In the genomic region with DNA sequence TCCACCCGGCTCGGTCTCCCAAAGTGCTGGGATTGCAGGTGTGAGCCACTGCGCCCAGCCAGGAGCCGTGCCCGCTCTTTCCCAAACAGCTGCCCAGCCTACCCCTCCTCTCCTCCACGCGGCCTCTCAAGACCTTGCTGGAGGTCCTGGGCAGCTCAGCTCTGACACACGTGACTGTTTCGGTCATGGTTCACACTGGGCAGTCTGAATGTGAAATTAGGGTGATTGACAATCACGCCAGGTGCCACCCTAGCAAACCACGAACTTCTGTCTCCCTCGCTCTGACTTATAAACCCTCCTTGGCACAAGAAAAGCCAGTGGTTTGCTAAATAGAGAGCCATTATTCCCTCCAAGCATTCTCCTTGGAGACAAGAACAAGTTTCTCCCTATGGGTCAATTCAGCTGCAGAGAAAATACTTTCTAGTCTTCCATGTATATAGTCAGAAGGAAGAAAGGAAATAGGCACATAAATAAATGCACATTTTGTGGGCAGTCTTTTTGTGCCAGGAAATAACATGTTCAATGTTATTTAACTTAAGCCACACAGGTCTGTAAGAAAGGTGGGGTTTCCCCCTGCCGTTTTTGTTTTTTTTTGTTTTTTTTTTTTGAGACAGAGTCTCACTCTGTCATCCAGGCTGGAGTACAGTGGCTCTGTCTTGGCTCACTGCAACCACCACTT, we compare ENCODE assay signal across 1 cellular context.
TF ChIP-seq lines count a peak whose summit lies in the region.

No MANE protein-coding gene starts in this region.

TF ChIP-seq in IMR-90, 13 proteins besides CTCF, POLR2A, EP300 and RAD21 (continued from another document):
- TF ChIP-seq CHD1 (IDR thresholded peaks at IDR 0.05; ENCODE audit: low read depth, low read length) (no peak), MAFK (IDR thresholded peaks at IDR 0.05; ENCODE audit: low read depth, low read length) (no peak), MAZ (IDR thresholded peaks at IDR 0.05; ENCODE audit: borderline replicate concordance, low read depth, low read length) (no peak), RCOR1 (IDR thresholded peaks at IDR 0.05; ENCODE audit: insufficient replicate concordance, low read length) (no peak), BHLHE40 (IDR thresholded peaks at IDR 0.05; ENCODE audit: low read depth, low read length) (no peak)
TF ChIP-seq in IMR-90: peak in this region for 0.
